In genomic region chr12:124694846-124695497, GRCh38 we compare ENCODE assay signal across 10 cellular contexts.
DNase-seq lines count a peak whose midpoint lies in the region; ATAC-seq and TF ChIP-seq lines count a peak whose summit lies in the region.
"Had no signal": no experiment of that assay in that cellular context is flagged by ENCODE, and none has a peak within 500 bp of the region (broad histone marks: within the 10 kb centered on the region; RNA-seq: fewer than 3 reads in every experiment).

No MANE protein-coding gene starts in this region.

- no peak overlapping the region for H3K23ac ChIP-seq in mesenchymal stem cell (ENCODE audit: low read length in 2 of 2)

- peaks cover 14% of the 10 kb centered on the region for H3K9me3 ChIP-seq in mesenchymal stem cell (ENCODE audit: control insufficient read depth, low read length)

- H3K79me1 ChIP-seq in mesenchymal stem cell (replicated peaks; ENCODE audit: low read length, poor library complexity, severe bottlenecking), result no peaks in the 10 kb centered on the region

- no peak overlapping the region for H2AK5ac ChIP-seq in mesenchymal stem cell (ENCODE audit: low read length, severe bottlenecking)

- no peaks in the 10 kb centered on the region for H3K36me3 Mint-ChIP-seq in stimulated activated memory B cell treated with anti-CD40 and anti-IgM and Interleukin-4, amounts not matched to agents 10 μg/mL and 1 μg/mL and 100 μg/mL, for 72 hours

- no peaks in the 10 kb centered on the region for H3K27me3 ChIP-seq in mesenchymal stem cell (ENCODE audit: control insufficient read depth in 1 of 2, insufficient read depth in 1 of 2, low read length in 2 of 2)
- H3K27me3 ChIP-seq: left lung had no signal

- H3K36me3 ChIP-seq in mesenchymal stem cell (ENCODE audit: control insufficient read depth in 1 of 2, insufficient read depth in 2 of 2, low read depth in 1 of 2, low read length in 2 of 2), result no peaks in the 10 kb centered on the region
- H3K36me3 ChIP-seq: left lung had no signal

- no peak overlapping the region for H3K4me3 ChIP-seq in choroid plexus epithelial cell (ENCODE audit: low read depth, low read length)
- H3K4me3 ChIP-seq in mesenchymal stem cell (ENCODE audit: insufficient read depth in 1 of 2, low read depth in 1 of 2, low read length in 2 of 2), result no peak overlapping the region
- H3K4me3 ChIP-seq: coronary artery, left lung had no signal

- H2BK120ac ChIP-seq in mesenchymal stem cell (ENCODE audit: low read depth, low read length), result no peak overlapping the region

- peaks cover 61% of the 10 kb centered on the region for H3K27me3 Mint-ChIP-seq in stimulated activated memory B cell treated with anti-CD40 and anti-IgM and Interleukin-4, amounts not matched to agents 10 μg/mL and 1 μg/mL and 100 μg/mL, for 72 hours

- peaks cover 14% of the 10 kb centered on the region for H3K4me1 Mint-ChIP-seq in stimulated activated memory B cell treated with anti-CD40 and anti-IgM and Interleukin-4, amounts not matched to agents 10 μg/mL and 1 μg/mL and 100 μg/mL, for 72 hours

- H3K4me2 ChIP-seq in mesenchymal stem cell (ENCODE audit: low read length, poor library complexity, severe bottlenecking), result peak overlapping the region; percentile 14

- no peak overlapping the region for H3K4me3 Mint-ChIP-seq in stimulated activated memory B cell treated with anti-CD40 and anti-IgM and Interleukin-4, amounts not matched to agents 10 μg/mL and 1 μg/mL and 100 μg/mL, for 72 hours

- H3K14ac ChIP-seq in mesenchymal stem cell (ENCODE audit: low read length in 2 of 2), result no peak overlapping the region

- no peak overlapping the region for H4K8ac ChIP-seq in mesenchymal stem cell (ENCODE audit: low read length)

- H3K4me1 ChIP-seq in mesenchymal stem cell (ENCODE audit: control insufficient read depth, insufficient read depth, low read depth, low read length), result peaks cover 16% of the 10 kb centered on the region

- no peak for TF ChIP-seq CTCF in choroid plexus epithelial cell (conservative IDR thresholded peaks at IDR 0.05; ENCODE audit: low read depth, low read length)

- H2BK12ac ChIP-seq in mesenchymal stem cell (ENCODE audit: low read length in 2 of 2), result no peak overlapping the region

- H2AFZ ChIP-seq in mesenchymal stem cell (ENCODE audit: low read depth, low read length), result no peak overlapping the region

- H3K27ac Mint-ChIP-seq in stimulated activated memory B cell treated with anti-CD40 and anti-IgM and Interleukin-4, amounts not matched to agents 10 μg/mL and 1 μg/mL and 100 μg/mL, for 72 hours, result no peak overlapping the region

- no peak overlapping the region for H3K4ac ChIP-seq in mesenchymal stem cell (ENCODE audit: low read depth in 1 of 2, low read length in 2 of 2)

- DNase-seq in EL, result peak; percentile 92
- DNase-seq in NCI-H460 (ENCODE audit: extremely low read depth, low read depth), result peak; percentile 96
- DNase-seq in choroid plexus epithelial cell (ENCODE audit: low read depth), result peak; percentile 73
- no peak for DNase-seq in mesenchymal stem cell
- DNase-seq in nucleus accumbens (lab: John Stamatoyannopoulos, UW), result no peak
- no peak for DNase-seq in stimulated activated CD4-positive, alpha-beta T cell treated with anti-CD3 and anti-CD28 coated beads, Interleukin-4, amount 100 ng/mL, for 24 hours
- DNase-seq: left lung had no signal

- H4K91ac ChIP-seq in mesenchymal stem cell (ENCODE audit: low read length), result no peak overlapping the region

- peaks cover 2% of the 10 kb centered on the region for H3K9me3 Mint-ChIP-seq in stimulated activated memory B cell treated with anti-CD40 and anti-IgM and Interleukin-4, amounts not matched to agents 10 μg/mL and 1 μg/mL and 100 μg/mL, for 72 hours

- peak overlapping the region; percentile 2 for H3K27ac ChIP-seq in mesenchymal stem cell (ENCODE audit: low read length, poor library complexity, severe bottlenecking)
- H3K27ac ChIP-seq: left lung had no signal

- H2BK15ac ChIP-seq in mesenchymal stem cell (ENCODE audit: low read depth, poor library complexity, severe bottlenecking), result no peak overlapping the region

- H3K18ac ChIP-seq in mesenchymal stem cell (ENCODE audit: low read depth in 1 of 2, low read length in 2 of 2), result peak overlapping the region in 1 of 2 experiments; percentile 42

- WGBS in mesenchymal stem cell, result 83% methylated on average over 14 of the region's 14 CpGs

- H3K9ac ChIP-seq in mesenchymal stem cell (ENCODE audit: low read length), result peak overlapping the region; percentile 24

- H2BK5ac ChIP-seq in mesenchymal stem cell (ENCODE audit: low read depth, low read length, poor library complexity, severe bottlenecking), result no peak overlapping the region

- no peak for ATAC-seq in GM19467 (IDR thresholded peaks at IDR 0.05; ENCODE audit: unreplicated experiment)
- no peak for ATAC-seq in stimulated activated memory B cell treated with anti-CD40 and anti-IgM and Interleukin-4, amounts not matched to agents 10 μg/mL and 1 μg/mL and 100 μg/mL, for 72 hours
- ATAC-seq: left lung had no signal

Comparison
In these comparisons a context has a peak if more than half of its experiments do, and no peak if none do; other contexts are left out.
1. DNase-seq: peak in EL (single experiment), NCI-H460 (single experiment) and choroid plexus epithelial cell (single experiment); none in mesenchymal stem cell (single experiment), nucleus accumbens (0 of 56) and stimulated activated CD4-positive, alpha-beta T cell treated with anti-CD3 and anti-CD28 coated beads, Interleukin-4, amount 100 ng/mL, for 24 hours (single experiment).